ENCODE assay signal across 8 cellular contexts in genomic region chr17:7929158-7930029, GRCh38. TPM values are rescaled to one million over a fixed set of nuclear protein-coding genes. Genes with fewer than 3 reads are reported as not detected.
A peak's percentile ranks its signal among the peaks of the same experiment; 100 is the strongest.
DNase-seq lines count a peak whose midpoint lies in the region; ATAC-seq and TF ChIP-seq lines count a peak whose summit lies in the region.

Gene KCNAB3 (minus strand): TSS chr17:7929856. CDS start chr17:7929435, 421 bp downstream.

- H3K4me1 ChIP-seq in breast epithelium (peaks cover 0 to 14% of the 10 kb centered on the region in 2 donors), ascending aorta (peaks cover 12 to 18% of the 10 kb centered on the region in 2 donors)

- H3K36me3 Mint-ChIP-seq in stimulated activated effector memory CD8-positive, alpha-beta T cell treated with anti-CD3 and anti-CD28 coated beads, Interleukin-12 subunit alpha, Interleukin-12 subunit beta, amount 100 ng/mL, for 72 hours: peaks cover 24% of the 10 kb centered on the region

- H3K27me3 ChIP-seq in breast epithelium (no peaks in the 10 kb centered on the region), ascending aorta (no peaks in the 10 kb centered on the region)

- H3K36me3 ChIP-seq in breast epithelium (no peaks in the 10 kb centered on the region), ascending aorta (peaks cover 0 to under 1% of the 10 kb centered on the region in 2 donors)

- H3K9me3 Mint-ChIP-seq in stimulated activated effector memory CD8-positive, alpha-beta T cell treated with anti-CD3 and anti-CD28 coated beads, Interleukin-12 subunit alpha, Interleukin-12 subunit beta, amount 100 ng/mL, for 72 hours: no peaks in the 10 kb centered on the region

- peak; percentile 45 for ATAC-seq in stimulated activated effector memory CD8-positive, alpha-beta T cell treated with anti-CD3 and anti-CD28 coated beads, Interleukin-12 subunit alpha, Interleukin-12 subunit beta, amount 100 ng/mL, for 72 hours
- ATAC-seq in HG02642 (IDR thresholded peaks at IDR 0.05; ENCODE audit: poor library complexity, unreplicated experiment) (no peak), GM18511 (IDR thresholded peaks at IDR 0.05; ENCODE audit: unreplicated experiment) (no peak)

- intact Hi-C loops in breast epithelium (cut with DNase I; ENCODE audit: low total_unique reads) (loop anchor here (2.0 kb wide), 1 partner anchor 45 kb away; no protein-coding TSS in a partner anchor), ascending aorta (cut with DNase I) (no loop called here)

- peaks cover 45% of the 10 kb centered on the region for H3K4me1 Mint-ChIP-seq in stimulated activated effector memory CD8-positive, alpha-beta T cell treated with anti-CD3 and anti-CD28 coated beads, Interleukin-12 subunit alpha, Interleukin-12 subunit beta, amount 100 ng/mL, for 72 hours

- DNase-seq in GM04504 (ENCODE audit: low read depth) (peak; percentile 36), SK-N-DZ (ENCODE audit: low spot score) (peak; percentile 80), breast epithelium (ENCODE audit: low spot score in 2 of 2) (peak in 1 of 2 donors; percentile 64), islet precursor cell (peak; percentile 91), ascending aorta (ENCODE audit: low spot score in 2 of 2) (no peak)
- DNase-seq in stimulated activated effector memory CD8-positive, alpha-beta T cell treated with anti-CD3 and anti-CD28 coated beads, Interleukin-12 subunit alpha, Interleukin-12 subunit beta, amount 100 ng/mL, for 72 hours (ENCODE audit: low spot score in 2 of 2): peak in 1 of 2 donors; percentile 70

- H3K27ac ChIP-seq in breast epithelium: no peak within 1 kb of the TSS
- H3K27ac ChIP-seq in ascending aorta: no peak within 1 kb of the TSS

- TF ChIP-seq POLR2A in breast epithelium (IDR thresholded peaks at IDR 0.05): no peak

- no peak within 1 kb of the TSS for H3K27ac Mint-ChIP-seq in stimulated activated effector memory CD8-positive, alpha-beta T cell treated with anti-CD3 and anti-CD28 coated beads, Interleukin-12 subunit alpha, Interleukin-12 subunit beta, amount 100 ng/mL, for 72 hours

- peak within 1 kb of the TSS; percentile 94 for H3K4me3 Mint-ChIP-seq in stimulated activated effector memory CD8-positive, alpha-beta T cell treated with anti-CD3 and anti-CD28 coated beads, Interleukin-12 subunit alpha, Interleukin-12 subunit beta, amount 100 ng/mL, for 72 hours

- TF ChIP-seq CTCF in breast epithelium (IDR thresholded peaks at IDR 0.05) (no peak), ascending aorta (IDR thresholded peaks at IDR 0.05) (no peak)

- H3K4me3 ChIP-seq in breast epithelium (peak within 1 kb of the TSS in 2 of 3 donors; percentile 68 to 93), ascending aorta (peak within 1 kb of the TSS in 1 of 2 donors; percentile 84)

- no peaks in the 10 kb centered on the region for H3K9me3 ChIP-seq in breast epithelium
- no peaks in the 10 kb centered on the region for H3K9me3 ChIP-seq in ascending aorta

RNA-seq across cellular contexts. Expression of gene KCNAB3, which starts in this region (rescaled TPM):
- polyA plus RNA-seq in SK-N-DZ (2014; cell fraction: cytosol; rRNA removed): 4.5 and 6.5 TPM in 2 replicates
- polyA plus RNA-seq in SK-N-DZ (2014; cell fraction: nucleus; rRNA removed): 81.5 and 84.6 TPM in 2 replicates
- total RNA-seq in breast epithelium: 1 to 10 TPM in 2 of 3 donors, under 1 TPM in 1; 0.48 to 1.5 (median 1.3) TPM
- total RNA-seq in ascending aorta: not detected

Comparison
In these comparisons a context has a peak if more than half of its experiments do, and no peak if none do; other contexts are left out.
1. DNase-seq: peak in GM04504 (single experiment), SK-N-DZ (single experiment) and islet precursor cell (single experiment); none in ascending aorta (0 of 2).